In the genomic region with DNA sequence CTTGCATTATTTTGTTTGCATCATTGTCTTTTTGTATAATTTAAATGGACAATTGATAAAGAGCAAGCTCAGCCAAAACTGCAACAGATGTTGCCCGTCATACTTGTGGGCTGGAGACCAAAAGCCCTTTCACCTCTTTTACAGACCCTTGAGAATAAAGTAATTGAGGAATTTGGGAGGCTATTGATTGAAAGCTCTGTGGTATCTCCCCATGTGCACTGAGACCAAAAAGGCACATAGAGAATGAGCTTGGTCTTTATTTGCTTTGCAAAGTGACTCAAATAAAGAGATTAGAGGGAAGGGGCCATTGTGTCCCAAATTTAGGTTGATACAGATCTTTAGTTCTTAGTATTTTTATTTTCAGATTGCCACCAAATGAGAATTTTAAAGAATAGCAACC, we compare ENCODE assay signal across 26 cellular contexts.
"Had no signal": no experiment of that assay in that cellular context is flagged by ENCODE, and none has a peak within 500 bp of the region (broad histone marks: within the 10 kb centered on the region; RNA-seq: fewer than 3 reads in every experiment).

No MANE protein-coding gene starts in this region.

- H3K36me3 Mint-ChIP-seq: memory B cell; naive thymus-derived CD8-positive, alpha-beta T cell; stimulated activated effector memory CD8-positive, alpha-beta T cell treated with anti-CD3 and anti-CD28 coated beads, Interleukin-12 subunit alpha, Interleukin-12 subunit beta, amount 100 ng/mL, for 72 hours; type B pancreatic cell had no signal

- H3K27me3 ChIP-seq: heart right ventricle, hepatocyte, spleen, suprapubic skin, tibial artery, uterus had no signal

- H3K27me3 Mint-ChIP-seq: memory B cell; naive thymus-derived CD8-positive, alpha-beta T cell; stimulated activated naive CD8-positive, alpha-beta T cell treated with anti-CD3 and anti-CD28 coated beads, Interleukin-15, Interleukin-2, amounts not matched to agents 100 ng/mL and 50 ng/mL, for 24 hours; type B pancreatic cell had no signal

- H3K4me1 ChIP-seq: heart right ventricle, left ventricle myocardium inferior, pancreas, prostate gland, spleen, suprapubic skin, tibial artery, uterus had no signal

- H3K27ac Mint-ChIP-seq: memory B cell; naive thymus-derived CD8-positive, alpha-beta T cell; nephron; stimulated activated effector memory CD8-positive, alpha-beta T cell treated with anti-CD3 and anti-CD28 coated beads, Interleukin-12 subunit alpha, Interleukin-12 subunit beta, amount 100 ng/mL, for 72 hours; stimulated activated naive CD8-positive, alpha-beta T cell treated with anti-CD3 and anti-CD28 coated beads, Interleukin-15, Interleukin-2, amounts not matched to agents 100 ng/mL and 50 ng/mL, for 24 hours; type B pancreatic cell had no signal

- H3K4me2 ChIP-seq: hepatocyte had no signal

- H3K9me3 ChIP-seq: heart right ventricle, left ventricle myocardium inferior, pancreas, prostate gland, spleen, suprapubic skin, thoracic aorta, tibial artery, uterus had no signal

- H3K27ac ChIP-seq: heart right ventricle, hepatocyte, left ventricle myocardium inferior, pancreas, prostate gland, skin epidermis, spleen, suprapubic skin, thoracic aorta, tibial artery, uterus had no signal

- H2AFZ ChIP-seq: hepatocyte had no signal

- H3K79me2 ChIP-seq: hepatocyte had no signal

- ATAC-seq: heart right ventricle; naive thymus-derived CD8-positive, alpha-beta T cell; pancreas; right cardiac atrium; sciatic nerve; stimulated activated effector memory CD8-positive, alpha-beta T cell treated with anti-CD3 and anti-CD28 coated beads, Interleukin-12 subunit alpha, Interleukin-12 subunit beta, amount 100 ng/mL, for 72 hours had no signal

- H3K4me3 ChIP-seq: heart right ventricle, hepatocyte, left ventricle myocardium inferior, lung, pancreas, prostate gland, skin epidermis, spleen, suprapubic skin, thoracic aorta, tibial artery, uterus had no signal

- H3K4me3 Mint-ChIP-seq: memory B cell; naive thymus-derived CD8-positive, alpha-beta T cell; nephron; stimulated activated effector memory CD8-positive, alpha-beta T cell treated with anti-CD3 and anti-CD28 coated beads, Interleukin-12 subunit alpha, Interleukin-12 subunit beta, amount 100 ng/mL, for 72 hours; stimulated activated naive CD8-positive, alpha-beta T cell treated with anti-CD3 and anti-CD28 coated beads, Interleukin-15, Interleukin-2, amounts not matched to agents 100 ng/mL and 50 ng/mL, for 24 hours; type B pancreatic cell had no signal

- DNase-seq: heart right ventricle; islet precursor cell; left ventricle myocardium inferior; naive thymus-derived CD8-positive, alpha-beta T cell; nucleus accumbens; pancreas; posterior cingulate gyrus; retina; right cardiac atrium; spleen; stimulated activated CD4-positive, alpha-beta T cell treated with anti-CD3 and anti-CD28 coated beads, Interleukin-4, amount 100 ng/mL, for 24 hours; stimulated activated naive CD4-positive, alpha-beta T cell; tibial artery; uterus had no signal

- H3K9me3 Mint-ChIP-seq: memory B cell; nephron; stimulated activated naive CD8-positive, alpha-beta T cell treated with anti-CD3 and anti-CD28 coated beads, Interleukin-15, Interleukin-2, amounts not matched to agents 100 ng/mL and 50 ng/mL, for 24 hours; type B pancreatic cell had no signal

- H3K36me3 ChIP-seq: heart right ventricle, left ventricle myocardium inferior, pancreas, prostate gland, spleen, suprapubic skin, thoracic aorta, tibial artery, uterus had no signal

- H3K4me1 Mint-ChIP-seq: memory B cell; naive thymus-derived CD8-positive, alpha-beta T cell; nephron; stimulated activated effector memory CD8-positive, alpha-beta T cell treated with anti-CD3 and anti-CD28 coated beads, Interleukin-12 subunit alpha, Interleukin-12 subunit beta, amount 100 ng/mL, for 72 hours had no signal
